ENCODE assay signal across 1 cellular context in genomic region chr7:6422095-6422494, GRCh38.
TF ChIP-seq lines count a peak whose summit lies in the region.

No MANE protein-coding gene starts in this region.

TF ChIP-seq in H1, 55 proteins besides CTCF, POLR2A, EP300 and RAD21:
- TF ChIP-seq SAP30 (IDR thresholded peaks at IDR 0.05; ENCODE audit: insufficient read depth, insufficient replicate concordance, low read length) (no peak), NRF1 (IDR thresholded peaks at IDR 0.05; ENCODE audit: low read depth, low read length) (no peak), KDM4A (IDR thresholded peaks at IDR 0.05; ENCODE audit: low read depth, low read length, severe bottlenecking) (no peak), POLR2AphosphoS5 (IDR thresholded peaks at IDR 0.05; ENCODE audit: low read depth, low read length) (no peak), CHD2 (IDR thresholded peaks at IDR 0.05; ENCODE audit: low read length) (no peak), TCF12 (IDR thresholded peaks at IDR 0.05; ENCODE audit: low read depth, low read length) (no peak), TEAD4 (IDR thresholded peaks at IDR 0.05; ENCODE audit: low read depth, low read length) (no peak), JUN (IDR thresholded peaks at IDR 0.05; ENCODE audit: low read depth, low read length) (no peak), SP4 (IDR thresholded peaks at IDR 0.05; ENCODE audit: low read length) (no peak)
